ENCODE assay signal across 23 cellular contexts in genomic region chr20:22506827-22507226, GRCh38.
"Had no signal": no experiment of that assay in that cellular context is flagged by ENCODE, and none has a peak within 500 bp of the region (broad histone marks: within the 10 kb centered on the region; RNA-seq: fewer than 3 reads in every experiment).

No MANE protein-coding gene starts in this region.

- H3K4me1 ChIP-seq: esophagus squamous epithelium, gastrocnemius medialis, heart right ventricle, left lung, lower lobe of right lung had no signal

- H3K9me3 ChIP-seq: esophagus squamous epithelium, gastrocnemius medialis, heart right ventricle, left lung, lower lobe of right lung, mucosa of descending colon had no signal

- ATAC-seq: gastrocnemius medialis, heart right ventricle, left cardiac atrium, left lung, left ventricle myocardium superior, lower lobe of right lung, mucosa of descending colon had no signal

- H3K27me3 ChIP-seq: gastrocnemius medialis had no signal

- H3K36me3 ChIP-seq: esophagus squamous epithelium, gastrocnemius medialis, heart right ventricle, left lung, lower lobe of right lung had no signal

- H3K4me3 ChIP-seq: coronary artery, dorsolateral prefrontal cortex, esophagus squamous epithelium, gastrocnemius medialis, heart right ventricle, left lung, lower lobe of right lung, mucosa of descending colon had no signal

- FAIRE-seq: colon, endothelial cell of umbilical vein, keratinocyte had no signal

- DNase-seq: dermis blood vessel endothelial cell; dorsolateral prefrontal cortex; effector CD4-positive, alpha-beta T cell; effector memory CD4-positive, alpha-beta T cell; esophagus squamous epithelium; foreskin fibroblast; foreskin melanocyte; gastrocnemius medialis; glutamatergic neuron; head of caudate nucleus; heart right ventricle; hippocampal formation; left cardiac atrium; left lung; left ventricle myocardium superior; lower lobe of right lung; mesenchymal stem cell; mucosa of descending colon; naive B cell had no signal

- H3K27ac ChIP-seq: coronary artery, dorsolateral prefrontal cortex, esophagus squamous epithelium, gastrocnemius medialis, heart right ventricle, left lung, lower lobe of right lung had no signal
